In the genomic region with DNA sequence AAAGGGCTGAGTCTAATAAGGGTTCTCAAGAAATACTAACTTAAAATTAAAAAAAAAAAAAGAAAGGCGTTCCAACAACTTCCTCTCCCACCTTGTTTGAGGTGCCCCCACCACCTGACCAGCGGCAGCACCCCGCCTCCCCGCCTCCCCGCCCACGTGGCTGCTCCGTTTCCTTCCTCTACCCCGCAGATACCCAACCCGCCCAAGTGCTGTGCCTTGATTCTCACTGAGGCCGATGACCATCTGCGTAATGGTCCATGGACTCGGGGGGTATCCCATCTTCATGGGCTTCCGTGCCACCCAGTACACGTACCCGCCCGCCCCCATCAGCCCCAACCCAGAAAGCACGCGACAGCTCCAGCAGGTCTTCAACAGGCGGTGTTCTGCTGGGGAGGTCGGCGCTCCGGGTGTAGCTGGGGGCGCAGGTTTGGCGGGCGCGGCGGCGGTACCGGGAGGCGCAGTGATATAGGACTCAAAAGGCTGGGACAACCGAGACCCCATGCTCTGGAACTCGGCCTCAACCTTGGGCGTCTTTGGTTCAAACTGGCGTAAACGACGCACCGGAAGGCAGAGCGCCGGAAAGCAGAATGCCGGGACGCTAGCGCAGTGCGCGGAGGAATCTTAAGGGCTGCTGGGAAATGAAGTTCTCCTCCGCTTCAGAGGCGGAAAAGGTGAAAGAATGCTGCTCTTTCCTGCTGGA, we compare ENCODE assay signal across 1 cellular context.
TF ChIP-seq lines count a peak whose summit lies in the region.

A gene with protein sequence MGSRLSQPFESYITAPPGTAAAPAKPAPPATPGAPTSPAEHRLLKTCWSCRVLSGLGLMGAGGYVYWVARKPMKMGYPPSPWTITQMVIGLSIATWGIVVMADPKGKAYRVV (minus strand): TSS at position 545 of the 700 bp plus-strand sequence. CDS start 44 bp downstream, at position 501.

TF ChIP-seq in HepG2, 621 proteins besides CTCF, POLR2A, EP300 and RAD21 (continued from another document and continues in another):
- TF ChIP-seq, protein P1, sequence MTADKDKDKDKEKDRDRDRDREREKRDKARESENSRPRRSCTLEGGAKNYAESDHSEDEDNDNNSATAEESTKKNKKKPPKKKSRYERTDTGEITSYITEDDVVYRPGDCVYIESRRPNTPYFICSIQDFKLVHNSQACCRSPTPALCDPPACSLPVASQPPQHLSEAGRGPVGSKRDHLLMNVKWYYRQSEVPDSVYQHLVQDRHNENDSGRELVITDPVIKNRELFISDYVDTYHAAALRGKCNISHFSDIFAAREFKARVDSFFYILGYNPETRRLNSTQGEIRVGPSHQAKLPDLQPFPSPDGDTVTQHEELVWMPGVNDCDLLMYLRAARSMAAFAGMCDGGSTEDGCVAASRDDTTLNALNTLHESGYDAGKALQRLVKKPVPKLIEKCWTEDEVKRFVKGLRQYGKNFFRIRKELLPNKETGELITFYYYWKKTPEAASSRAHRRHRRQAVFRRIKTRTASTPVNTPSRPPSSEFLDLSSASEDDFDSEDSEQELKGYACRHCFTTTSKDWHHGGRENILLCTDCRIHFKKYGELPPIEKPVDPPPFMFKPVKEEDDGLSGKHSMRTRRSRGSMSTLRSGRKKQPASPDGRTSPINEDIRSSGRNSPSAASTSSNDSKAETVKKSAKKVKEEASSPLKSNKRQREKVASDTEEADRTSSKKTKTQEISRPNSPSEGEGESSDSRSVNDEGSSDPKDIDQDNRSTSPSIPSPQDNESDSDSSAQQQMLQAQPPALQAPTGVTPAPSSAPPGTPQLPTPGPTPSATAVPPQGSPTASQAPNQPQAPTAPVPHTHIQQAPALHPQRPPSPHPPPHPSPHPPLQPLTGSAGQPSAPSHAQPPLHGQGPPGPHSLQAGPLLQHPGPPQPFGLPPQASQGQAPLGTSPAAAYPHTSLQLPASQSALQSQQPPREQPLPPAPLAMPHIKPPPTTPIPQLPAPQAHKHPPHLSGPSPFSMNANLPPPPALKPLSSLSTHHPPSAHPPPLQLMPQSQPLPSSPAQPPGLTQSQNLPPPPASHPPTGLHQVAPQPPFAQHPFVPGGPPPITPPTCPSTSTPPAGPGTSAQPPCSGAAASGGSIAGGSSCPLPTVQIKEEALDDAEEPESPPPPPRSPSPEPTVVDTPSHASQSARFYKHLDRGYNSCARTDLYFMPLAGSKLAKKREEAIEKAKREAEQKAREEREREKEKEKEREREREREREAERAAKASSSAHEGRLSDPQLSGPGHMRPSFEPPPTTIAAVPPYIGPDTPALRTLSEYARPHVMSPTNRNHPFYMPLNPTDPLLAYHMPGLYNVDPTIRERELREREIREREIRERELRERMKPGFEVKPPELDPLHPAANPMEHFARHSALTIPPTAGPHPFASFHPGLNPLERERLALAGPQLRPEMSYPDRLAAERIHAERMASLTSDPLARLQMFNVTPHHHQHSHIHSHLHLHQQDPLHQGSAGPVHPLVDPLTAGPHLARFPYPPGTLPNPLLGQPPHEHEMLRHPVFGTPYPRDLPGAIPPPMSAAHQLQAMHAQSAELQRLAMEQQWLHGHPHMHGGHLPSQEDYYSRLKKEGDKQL (CRISPR knock-in tag; IDR thresholded peaks at IDR 0.05; ENCODE audit: low read depth): no peak
- TF ChIP-seq, protein P2, sequence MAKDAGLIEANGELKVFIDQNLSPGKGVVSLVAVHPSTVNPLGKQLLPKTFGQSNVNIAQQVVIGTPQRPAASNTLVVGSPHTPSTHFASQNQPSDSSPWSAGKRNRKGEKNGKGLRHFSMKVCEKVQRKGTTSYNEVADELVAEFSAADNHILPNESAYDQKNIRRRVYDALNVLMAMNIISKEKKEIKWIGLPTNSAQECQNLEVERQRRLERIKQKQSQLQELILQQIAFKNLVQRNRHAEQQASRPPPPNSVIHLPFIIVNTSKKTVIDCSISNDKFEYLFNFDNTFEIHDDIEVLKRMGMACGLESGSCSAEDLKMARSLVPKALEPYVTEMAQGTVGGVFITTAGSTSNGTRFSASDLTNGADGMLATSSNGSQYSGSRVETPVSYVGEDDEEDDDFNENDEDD (CRISPR knock-in tag; IDR thresholded peaks at IDR 0.05; ENCODE audit: borderline replicate concordance): no peak; the same call in 1 of the 2 replicates
- TF ChIP-seq, protein P3, sequence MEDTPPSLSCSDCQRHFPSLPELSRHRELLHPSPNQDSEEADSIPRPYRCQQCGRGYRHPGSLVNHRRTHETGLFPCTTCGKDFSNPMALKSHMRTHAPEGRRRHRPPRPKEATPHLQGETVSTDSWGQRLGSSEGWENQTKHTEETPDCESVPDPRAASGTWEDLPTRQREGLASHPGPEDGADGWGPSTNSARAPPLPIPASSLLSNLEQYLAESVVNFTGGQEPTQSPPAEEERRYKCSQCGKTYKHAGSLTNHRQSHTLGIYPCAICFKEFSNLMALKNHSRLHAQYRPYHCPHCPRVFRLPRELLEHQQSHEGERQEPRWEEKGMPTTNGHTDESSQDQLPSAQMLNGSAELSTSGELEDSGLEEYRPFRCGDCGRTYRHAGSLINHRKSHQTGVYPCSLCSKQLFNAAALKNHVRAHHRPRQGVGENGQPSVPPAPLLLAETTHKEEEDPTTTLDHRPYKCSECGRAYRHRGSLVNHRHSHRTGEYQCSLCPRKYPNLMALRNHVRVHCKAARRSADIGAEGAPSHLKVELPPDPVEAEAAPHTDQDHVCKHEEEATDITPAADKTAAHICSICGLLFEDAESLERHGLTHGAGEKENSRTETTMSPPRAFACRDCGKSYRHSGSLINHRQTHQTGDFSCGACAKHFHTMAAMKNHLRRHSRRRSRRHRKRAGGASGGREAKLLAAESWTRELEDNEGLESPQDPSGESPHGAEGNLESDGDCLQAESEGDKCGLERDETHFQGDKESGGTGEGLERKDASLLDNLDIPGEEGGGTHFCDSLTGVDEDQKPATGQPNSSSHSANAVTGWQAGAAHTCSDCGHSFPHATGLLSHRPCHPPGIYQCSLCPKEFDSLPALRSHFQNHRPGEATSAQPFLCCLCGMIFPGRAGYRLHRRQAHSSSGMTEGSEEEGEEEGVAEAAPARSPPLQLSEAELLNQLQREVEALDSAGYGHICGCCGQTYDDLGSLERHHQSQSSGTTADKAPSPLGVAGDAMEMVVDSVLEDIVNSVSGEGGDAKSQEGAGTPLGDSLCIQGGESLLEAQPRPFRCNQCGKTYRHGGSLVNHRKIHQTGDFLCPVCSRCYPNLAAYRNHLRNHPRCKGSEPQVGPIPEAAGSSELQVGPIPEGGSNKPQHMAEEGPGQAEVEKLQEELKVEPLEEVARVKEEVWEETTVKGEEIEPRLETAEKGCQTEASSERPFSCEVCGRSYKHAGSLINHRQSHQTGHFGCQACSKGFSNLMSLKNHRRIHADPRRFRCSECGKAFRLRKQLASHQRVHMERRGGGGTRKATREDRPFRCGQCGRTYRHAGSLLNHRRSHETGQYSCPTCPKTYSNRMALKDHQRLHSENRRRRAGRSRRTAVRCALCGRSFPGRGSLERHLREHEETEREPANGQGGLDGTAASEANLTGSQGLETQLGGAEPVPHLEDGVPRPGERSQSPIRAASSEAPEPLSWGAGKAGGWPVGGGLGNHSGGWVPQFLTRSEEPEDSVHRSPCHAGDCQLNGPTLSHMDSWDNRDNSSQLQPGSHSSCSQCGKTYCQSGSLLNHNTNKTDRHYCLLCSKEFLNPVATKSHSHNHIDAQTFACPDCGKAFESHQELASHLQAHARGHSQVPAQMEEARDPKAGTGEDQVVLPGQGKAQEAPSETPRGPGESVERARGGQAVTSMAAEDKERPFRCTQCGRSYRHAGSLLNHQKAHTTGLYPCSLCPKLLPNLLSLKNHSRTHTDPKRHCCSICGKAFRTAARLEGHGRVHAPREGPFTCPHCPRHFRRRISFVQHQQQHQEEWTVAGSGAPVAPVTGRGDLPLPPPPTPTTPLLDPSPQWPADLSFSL (CRISPR knock-in tag; IDR thresholded peaks at IDR 0.05): no peak
- TF ChIP-seq NCOA1 (CRISPR knock-in tag; IDR thresholded peaks at IDR 0.05): no peak
- TF ChIP-seq ZFAT (CRISPR knock-in tag; conservative IDR thresholded peaks at IDR 0.05): no peak
- TF ChIP-seq ZNF562 (CRISPR knock-in tag; IDR thresholded peaks at IDR 0.05; ENCODE audit: borderline replicate concordance): no peak
- no peak for TF ChIP-seq ZMYM3 (CRISPR knock-in tag; IDR thresholded peaks at IDR 0.05)
- no peak for TF ChIP-seq SNAI1 (CRISPR knock-in tag; IDR thresholded peaks at IDR 0.05; ENCODE audit: borderline replicate concordance)
- no peak for TF ChIP-seq ZNF432 (CRISPR knock-in tag; IDR thresholded peaks at IDR 0.05; ENCODE audit: borderline replicate concordance)
- TF ChIP-seq, protein P4, sequence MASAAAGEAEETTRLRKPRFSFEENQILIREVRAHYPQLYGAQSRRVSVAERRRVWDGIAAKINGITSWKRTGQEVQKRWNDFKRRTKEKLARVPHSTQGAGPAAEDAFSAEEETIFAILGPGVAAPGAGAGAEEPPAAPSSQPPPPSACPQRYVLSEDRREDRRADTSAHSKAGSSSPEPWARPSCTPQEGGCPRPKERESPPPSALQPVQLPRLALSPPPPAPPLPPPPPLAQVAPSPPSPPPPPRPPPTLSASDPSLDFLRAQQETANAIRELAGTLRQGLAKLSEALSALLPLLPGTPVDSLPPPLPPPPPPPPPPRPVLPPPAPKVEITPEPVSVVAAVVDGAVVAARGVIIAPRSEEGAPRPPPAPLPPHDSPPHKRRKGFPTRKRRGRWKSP (CRISPR knock-in tag; IDR thresholded peaks at IDR 0.05): peak; percentile 86
- no peak for TF ChIP-seq ZNF75D (CRISPR knock-in tag; IDR thresholded peaks at IDR 0.05; ENCODE audit: borderline replicate concordance)
- TF ChIP-seq, protein P5, sequence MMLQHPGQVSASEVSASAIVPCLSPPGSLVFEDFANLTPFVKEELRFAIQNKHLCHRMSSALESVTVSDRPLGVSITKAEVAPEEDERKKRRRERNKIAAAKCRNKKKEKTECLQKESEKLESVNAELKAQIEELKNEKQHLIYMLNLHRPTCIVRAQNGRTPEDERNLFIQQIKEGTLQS (CRISPR knock-in tag; IDR thresholded peaks at IDR 0.05): no peak
- TF ChIP-seq ZNF577 (CRISPR knock-in tag; IDR thresholded peaks at IDR 0.05; ENCODE audit: borderline replicate concordance, low read depth): no peak
- TF ChIP-seq, protein P6, sequence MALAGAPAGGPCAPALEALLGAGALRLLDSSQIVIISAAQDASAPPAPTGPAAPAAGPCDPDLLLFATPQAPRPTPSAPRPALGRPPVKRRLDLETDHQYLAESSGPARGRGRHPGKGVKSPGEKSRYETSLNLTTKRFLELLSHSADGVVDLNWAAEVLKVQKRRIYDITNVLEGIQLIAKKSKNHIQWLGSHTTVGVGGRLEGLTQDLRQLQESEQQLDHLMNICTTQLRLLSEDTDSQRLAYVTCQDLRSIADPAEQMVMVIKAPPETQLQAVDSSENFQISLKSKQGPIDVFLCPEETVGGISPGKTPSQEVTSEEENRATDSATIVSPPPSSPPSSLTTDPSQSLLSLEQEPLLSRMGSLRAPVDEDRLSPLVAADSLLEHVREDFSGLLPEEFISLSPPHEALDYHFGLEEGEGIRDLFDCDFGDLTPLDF (CRISPR knock-in tag; IDR thresholded peaks at IDR 0.05): no peak
- TF ChIP-seq HNRNPUL1 (IDR thresholded peaks at IDR 0.05; ENCODE audit: low read depth, low read length): no peak
- no peak for TF ChIP-seq ZFP90 (CRISPR knock-in tag; IDR thresholded peaks at IDR 0.05; ENCODE audit: borderline replicate concordance)
- no peak for TF ChIP-seq ZNF496 (CRISPR knock-in tag; IDR thresholded peaks at IDR 0.05; ENCODE audit: insufficient replicate concordance)
- TF ChIP-seq ZNF354B (CRISPR knock-in tag; IDR thresholded peaks at IDR 0.05): no peak
- TF ChIP-seq, protein P7, sequence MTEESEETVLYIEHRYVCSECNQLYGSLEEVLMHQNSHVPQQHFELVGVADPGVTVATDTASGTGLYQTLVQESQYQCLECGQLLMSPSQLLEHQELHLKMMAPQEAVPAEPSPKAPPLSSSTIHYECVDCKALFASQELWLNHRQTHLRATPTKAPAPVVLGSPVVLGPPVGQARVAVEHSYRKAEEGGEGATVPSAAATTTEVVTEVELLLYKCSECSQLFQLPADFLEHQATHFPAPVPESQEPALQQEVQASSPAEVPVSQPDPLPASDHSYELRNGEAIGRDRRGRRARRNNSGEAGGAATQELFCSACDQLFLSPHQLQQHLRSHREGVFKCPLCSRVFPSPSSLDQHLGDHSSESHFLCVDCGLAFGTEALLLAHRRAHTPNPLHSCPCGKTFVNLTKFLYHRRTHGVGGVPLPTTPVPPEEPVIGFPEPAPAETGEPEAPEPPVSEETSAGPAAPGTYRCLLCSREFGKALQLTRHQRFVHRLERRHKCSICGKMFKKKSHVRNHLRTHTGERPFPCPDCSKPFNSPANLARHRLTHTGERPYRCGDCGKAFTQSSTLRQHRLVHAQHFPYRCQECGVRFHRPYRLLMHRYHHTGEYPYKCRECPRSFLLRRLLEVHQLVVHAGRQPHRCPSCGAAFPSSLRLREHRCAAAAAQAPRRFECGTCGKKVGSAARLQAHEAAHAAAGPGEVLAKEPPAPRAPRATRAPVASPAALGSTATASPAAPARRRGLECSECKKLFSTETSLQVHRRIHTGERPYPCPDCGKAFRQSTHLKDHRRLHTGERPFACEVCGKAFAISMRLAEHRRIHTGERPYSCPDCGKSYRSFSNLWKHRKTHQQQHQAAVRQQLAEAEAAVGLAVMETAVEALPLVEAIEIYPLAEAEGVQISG (CRISPR knock-in tag; IDR thresholded peaks at IDR 0.05): peak; percentile 97
- TF ChIP-seq, protein P8, sequence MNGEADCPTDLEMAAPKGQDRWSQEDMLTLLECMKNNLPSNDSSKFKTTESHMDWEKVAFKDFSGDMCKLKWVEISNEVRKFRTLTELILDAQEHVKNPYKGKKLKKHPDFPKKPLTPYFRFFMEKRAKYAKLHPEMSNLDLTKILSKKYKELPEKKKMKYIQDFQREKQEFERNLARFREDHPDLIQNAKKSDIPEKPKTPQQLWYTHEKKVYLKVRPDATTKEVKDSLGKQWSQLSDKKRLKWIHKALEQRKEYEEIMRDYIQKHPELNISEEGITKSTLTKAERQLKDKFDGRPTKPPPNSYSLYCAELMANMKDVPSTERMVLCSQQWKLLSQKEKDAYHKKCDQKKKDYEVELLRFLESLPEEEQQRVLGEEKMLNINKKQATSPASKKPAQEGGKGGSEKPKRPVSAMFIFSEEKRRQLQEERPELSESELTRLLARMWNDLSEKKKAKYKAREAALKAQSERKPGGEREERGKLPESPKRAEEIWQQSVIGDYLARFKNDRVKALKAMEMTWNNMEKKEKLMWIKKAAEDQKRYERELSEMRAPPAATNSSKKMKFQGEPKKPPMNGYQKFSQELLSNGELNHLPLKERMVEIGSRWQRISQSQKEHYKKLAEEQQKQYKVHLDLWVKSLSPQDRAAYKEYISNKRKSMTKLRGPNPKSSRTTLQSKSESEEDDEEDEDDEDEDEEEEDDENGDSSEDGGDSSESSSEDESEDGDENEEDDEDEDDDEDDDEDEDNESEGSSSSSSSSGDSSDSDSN (CRISPR knock-in tag; IDR thresholded peaks at IDR 0.05): peak; percentile 46; the same call in 1 of the 2 replicates
- TF ChIP-seq ZNF264 (CRISPR knock-in tag; IDR thresholded peaks at IDR 0.05): no peak
- TF ChIP-seq MED8 (CRISPR knock-in tag; IDR thresholded peaks at IDR 0.05; ENCODE audit: insufficient replicate concordance): no peak
- TF ChIP-seq ZNF839 (CRISPR knock-in tag; IDR thresholded peaks at IDR 0.05; ENCODE audit: borderline replicate concordance): no peak
- TF ChIP-seq, protein P9, sequence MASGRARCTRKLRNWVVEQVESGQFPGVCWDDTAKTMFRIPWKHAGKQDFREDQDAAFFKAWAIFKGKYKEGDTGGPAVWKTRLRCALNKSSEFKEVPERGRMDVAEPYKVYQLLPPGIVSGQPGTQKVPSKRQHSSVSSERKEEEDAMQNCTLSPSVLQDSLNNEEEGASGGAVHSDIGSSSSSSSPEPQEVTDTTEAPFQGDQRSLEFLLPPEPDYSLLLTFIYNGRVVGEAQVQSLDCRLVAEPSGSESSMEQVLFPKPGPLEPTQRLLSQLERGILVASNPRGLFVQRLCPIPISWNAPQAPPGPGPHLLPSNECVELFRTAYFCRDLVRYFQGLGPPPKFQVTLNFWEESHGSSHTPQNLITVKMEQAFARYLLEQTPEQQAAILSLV (CRISPR knock-in tag; IDR thresholded peaks at IDR 0.05; ENCODE audit: borderline replicate concordance): no peak
